Comparison of ENCODE assay signal across 17 cellular contexts in genomic region chr10:21614000-21614399, GRCh38.
DNase-seq lines count a peak whose midpoint lies in the region; ATAC-seq and TF ChIP-seq lines count a peak whose summit lies in the region.
"Had no signal": no experiment of that assay in that cellular context is flagged by ENCODE, and none has a peak within 500 bp of the region (broad histone marks: within the 10 kb centered on the region; RNA-seq: fewer than 3 reads in every experiment).

No MANE protein-coding gene starts in this region.

- H3K4me1 Mint-ChIP-seq in CD4-positive, alpha-beta memory T cell, result peaks cover 22 to 42% (median 36%) of the 10 kb centered on the region in 4 donors
- H3K4me1 Mint-ChIP-seq in CD8-positive, alpha-beta memory T cell, result peaks cover 39 to 52% (median 49%) of the 10 kb centered on the region in 3 donors
- peaks cover 35% of the 10 kb centered on the region for H3K4me1 Mint-ChIP-seq in central memory CD8-positive, alpha-beta T cell

- H3K36me3 Mint-ChIP-seq in CD4-positive, alpha-beta memory T cell, result peaks cover 35 to 41% of the 10 kb centered on the region in 2 donors
- H3K36me3 Mint-ChIP-seq in CD8-positive, alpha-beta memory T cell, result peaks cover 10 to 32% (median 22%) of the 10 kb centered on the region in 3 donors
- H3K36me3 Mint-ChIP-seq in central memory CD8-positive, alpha-beta T cell (ENCODE audit: insufficient read depth), result peaks cover 2% of the 10 kb centered on the region

- intact Hi-C loops in CD4-positive, alpha-beta memory T cell (cut with micrococcal nuclease), result no loop called here

- peaks cover 25% of the 10 kb centered on the region for H3K4me1 ChIP-seq in CD4-positive, alpha-beta memory T cell (ENCODE audit: insufficient read depth, low read length)
- H3K4me1 ChIP-seq in CD8-positive, alpha-beta memory T cell (ENCODE audit: insufficient read depth, low read length), result peaks cover 5% of the 10 kb centered on the region
- peaks cover 3% of the 10 kb centered on the region; the same call in 1 of the 2 replicates for H3K4me1 ChIP-seq in MM.1S (ENCODE audit: low read length)

- no peak overlapping the region for H3K4me3 ChIP-seq in CD4-positive, alpha-beta memory T cell (ENCODE audit: low read length in 2 of 2)
- no peak overlapping the region for H3K4me3 ChIP-seq in CD8-positive, alpha-beta memory T cell (ENCODE audit: low read length)
- no peak overlapping the region for H3K4me3 ChIP-seq in MM.1S (ENCODE audit: low read length)

- no peak for ATAC-seq in central memory CD8-positive, alpha-beta T cell (replicated peaks; ENCODE audit: extremely low read depth, poor library complexity, severe bottlenecking)

- no peak overlapping the region for H3K4me2 ChIP-seq in MM.1S (ENCODE audit: low read depth, low read length)

- H4K20me1 ChIP-seq in MM.1S (ENCODE audit: insufficient read depth, low read length), result no peaks in the 10 kb centered on the region

- CTCF ChIA-PET in CD4-positive, alpha-beta memory T cell (lab: Charles Lee; ENCODE audit: partially characterized antibody), result no interaction called here
- CTCF ChIA-PET in CD8-positive, alpha-beta memory T cell (lab: Charles Lee), result interaction anchor here (1.1 kb wide), 1 partner anchor 24 kb away, joined by 3 read pairs; no protein-coding TSS in a partner anchor

- peaks cover 35% of the 10 kb centered on the region for H3K79me2 ChIP-seq in MM.1S (ENCODE audit: low read length)

- no peaks in the 10 kb centered on the region for H3K27me3 Mint-ChIP-seq in CD4-positive, alpha-beta memory T cell
- H3K27me3 Mint-ChIP-seq in CD8-positive, alpha-beta memory T cell, result no peaks in the 10 kb centered on the region
- no peaks in the 10 kb centered on the region for H3K27me3 Mint-ChIP-seq in central memory CD8-positive, alpha-beta T cell

- no peaks in the 10 kb centered on the region for H3F3A ChIP-seq in MM.1S (ENCODE audit: insufficient read depth, low read length)

- H3K36me3 ChIP-seq in CD4-positive, alpha-beta memory T cell (ENCODE audit: insufficient read depth, low read length), result no peaks in the 10 kb centered on the region
- H3K36me3 ChIP-seq in CD8-positive, alpha-beta memory T cell (ENCODE audit: insufficient read depth, low read length), result peaks cover 5% of the 10 kb centered on the region
- peaks cover 6% of the 10 kb centered on the region; the same call in 1 of the 2 replicates for H3K36me3 ChIP-seq in MM.1S (replicated peaks; ENCODE audit: insufficient read depth, low read length)

- peaks cover 0 to 5% (median under 1%) of the 10 kb centered on the region in 8 donors for H3K9me3 Mint-ChIP-seq in CD4-positive, alpha-beta memory T cell
- H3K9me3 Mint-ChIP-seq in CD8-positive, alpha-beta memory T cell, result peaks cover 0 to 3% (median 1%) of the 10 kb centered on the region in 5 donors
- H3K9me3 Mint-ChIP-seq in central memory CD8-positive, alpha-beta T cell, result no peaks in the 10 kb centered on the region

- no peaks in the 10 kb centered on the region for H3K9me2 ChIP-seq in MM.1S (replicated peaks; ENCODE audit: insufficient read depth, low read length)

- H3K9me3 ChIP-seq in CD4-positive, alpha-beta memory T cell (ENCODE audit: control insufficient read depth in 1 of 2, low read length in 2 of 2), result no peaks in the 10 kb centered on the region
- no peaks in the 10 kb centered on the region for H3K9me3 ChIP-seq in CD8-positive, alpha-beta memory T cell (ENCODE audit: low read length)
- no peaks in the 10 kb centered on the region for H3K9me3 ChIP-seq in MM.1S (replicated peaks; ENCODE audit: insufficient read depth, low read length)

- peak overlapping the region; percentile 49 to 86 (median 58) for H3K27ac Mint-ChIP-seq in CD4-positive, alpha-beta memory T cell
- peak overlapping the region; percentile 12 to 88 (median 54) for H3K27ac Mint-ChIP-seq in CD8-positive, alpha-beta memory T cell
- peak overlapping the region; percentile 57 for H3K27ac Mint-ChIP-seq in central memory CD8-positive, alpha-beta T cell (ENCODE audit: low read depth)

- DNase-seq in CD4-positive, alpha-beta memory T cell, result no peak
- no peak for DNase-seq in CD8-positive, alpha-beta memory T cell
- no peak for DNase-seq in MM.1S
- DNase-seq in central memory CD8-positive, alpha-beta T cell (ENCODE audit: low spot score in 2 of 2), result no peak
- no peak for DNase-seq in T-helper 1 cell
- DNase-seq in NCI-H1092 (lab: John Stamatoyannopoulos, UW), result no peak
- DNase-seq in NCI-H1092 treated with DMSO at 0.1 percent for 48 hours (lab: John Stamatoyannopoulos, UW), result no peak
- no peak for DNase-seq in NCI-H1417 treated with DMSO at 0.1 percent for 48 hours (lab: John Stamatoyannopoulos, UW)
- DNase-seq: DMS79 treated with DMSO at 0.1 percent for 48 hours; H7; NCI-H1417; NCI-H2029; NCI-H2171 treated with DMSO at 0.1 percent for 48 hours; NCI-H446 treated with DMSO at 0.1 percent for 48 hours; NK-92 treated with Interleukin-12 subunit alpha and Interleukin-12 subunit beta, amount 100 ng/mL, for 24 hours; SHP77 treated with DMSO at 0.1 percent for 48 hours had no signal

- no peak overlapping the region for H2AFZ ChIP-seq in MM.1S (ENCODE audit: low read length)

- H3K9ac ChIP-seq in MM.1S (ENCODE audit: low read length), result no peak overlapping the region

- peak overlapping the region in 6 of 8 donors; percentile 1 to 65 (median 36) for H3K4me3 Mint-ChIP-seq in CD4-positive, alpha-beta memory T cell
- H3K4me3 Mint-ChIP-seq in CD8-positive, alpha-beta memory T cell, result peak overlapping the region; percentile 40 to 69 (median 58)
- H3K4me3 Mint-ChIP-seq in central memory CD8-positive, alpha-beta T cell, result peak overlapping the region; percentile 67

- no peak for TF ChIP-seq CTCF in MM.1S (IDR thresholded peaks at IDR 0.05; ENCODE audit: low read length)

- no peak overlapping the region for H3K27ac ChIP-seq in CD4-positive, alpha-beta memory T cell (ENCODE audit: low read depth, low read length)
- H3K27ac ChIP-seq in CD8-positive, alpha-beta memory T cell (ENCODE audit: low read depth, low read length), result no peak overlapping the region
- H3K27ac ChIP-seq in MM.1S (ENCODE audit: low read length), result 0 out of 2 replicates have a peak overlapping the region, but pooled peaks have one; percentile 13
- H3K27ac ChIP-seq: HL-60 had no signal

- no peaks in the 10 kb centered on the region for H3K27me3 ChIP-seq in CD4-positive, alpha-beta memory T cell (ENCODE audit: insufficient read depth, low read length)
- no peaks in the 10 kb centered on the region for H3K27me3 ChIP-seq in CD8-positive, alpha-beta memory T cell (ENCODE audit: insufficient read depth, low read length, poor library complexity, severe bottlenecking)
- H3K27me3 ChIP-seq in MM.1S (replicated peaks; ENCODE audit: insufficient read depth, low read length), result no peaks in the 10 kb centered on the region

- POLR2A ChIA-PET in CD4-positive, alpha-beta memory T cell (lab: Charles Lee; ENCODE audit: partially characterized antibody), result no interaction called here
- POLR2A ChIA-PET in CD8-positive, alpha-beta memory T cell (lab: Charles Lee), result interaction anchor here (0.7 kb wide), 1 partner anchor 88 kb away, joined by 8 read pairs; no protein-coding TSS in a partner anchor
